In genomic region chr3:36434682-36435426, GRCh38 we compare ENCODE assay signal across 21 cellular contexts. TPM values are rescaled to one million over a fixed set of nuclear protein-coding genes. Genes with fewer than 3 reads are reported as not detected.
DNase-seq lines count a peak whose midpoint lies in the region; ATAC-seq and TF ChIP-seq lines count a peak whose summit lies in the region.
"Had no signal": no experiment of that assay in that cellular context is flagged by ENCODE, and none has a peak within 500 bp of the region (broad histone marks: within the 10 kb centered on the region; RNA-seq: fewer than 3 reads in every experiment).

No MANE protein-coding gene starts in this region.

- no peaks in the 10 kb centered on the region for H3K36me3 Mint-ChIP-seq in activated CD4-positive, alpha-beta T cell treated with anti-CD3 and anti-CD28 coated beads for 36 hours (ENCODE audit: low read depth)
- no peaks in the 10 kb centered on the region for H3K36me3 Mint-ChIP-seq in activated T-cell treated with anti-CD3 and anti-CD28 coated beads, Interleukin-2, amount 50 U/mL, for 4 hours (ENCODE audit: insufficient read depth)
- H3K36me3 Mint-ChIP-seq: IgD-negative memory B cell had no signal

- intact Hi-C loops in activated CD4-positive, alpha-beta T cell treated with anti-CD3 and anti-CD28 coated beads for 36 hours (cut with DNase I, micrococcal nuclease), result no loop called here

- H3K27me3 Mint-ChIP-seq in activated CD4-positive, alpha-beta T cell treated with anti-CD3 and anti-CD28 coated beads for 36 hours, result no peaks in the 10 kb centered on the region
- H3K27me3 Mint-ChIP-seq in activated T-cell treated with anti-CD3 and anti-CD28 coated beads, Interleukin-2, amount 50 U/mL, for 4 hours (ENCODE audit: low read depth), result no peaks in the 10 kb centered on the region
- H3K27me3 Mint-ChIP-seq: effector memory CD8-positive, alpha-beta T cell had no signal

- DNase-seq in AML-193 (lab: John Stamatoyannopoulos, UW), result peak; percentile 9 to 10
- peak; percentile 13 for DNase-seq in LHCN-M2 (ENCODE audit: low read depth)
- peak; percentile 64 for DNase-seq in astrocyte of the hippocampus (ENCODE audit: low read depth, low spot score)
- DNase-seq in kidney epithelial cell (ENCODE audit: low read depth), result peak; percentile 43
- DNase-seq in ecto neural progenitor cell (ENCODE audit: low spot score), result no peak
- DNase-seq in activated CD4-positive, alpha-beta T cell treated with anti-CD3 and anti-CD28 coated beads for 36 hours, result no peak
- DNase-seq in activated T-cell treated with anti-CD3 and anti-CD28 coated beads, Interleukin-2, amount 50 U/mL, for 4 hours, result no peak
- DNase-seq in COLO829 (ENCODE audit: low spot score), result no peak
- DNase-seq: activated CD8-positive, alpha-beta memory T cell treated with anti-CD3 and anti-CD28 coated beads, Interleukin-2, amount 50 U/mL, for 4 hours; activated naive CD4-positive, alpha-beta T cell; DMS153; effector memory CD8-positive, alpha-beta T cell; mesendoderm; NCI-H1694; NCI-H774; right cardiac atrium; stimulated activated CD4-positive, alpha-beta T cell treated with anti-CD3 and anti-CD28 coated beads, Interleukin-2, amount 100 ng/mL, for 24 hours; T-helper 1 cell had no signal

- H3K4me3 Mint-ChIP-seq in activated CD4-positive, alpha-beta T cell treated with anti-CD3 and anti-CD28 coated beads for 36 hours, result no peak overlapping the region
- no peak overlapping the region for H3K4me3 Mint-ChIP-seq in activated T-cell treated with anti-CD3 and anti-CD28 coated beads, Interleukin-2, amount 50 U/mL, for 4 hours
- H3K4me3 Mint-ChIP-seq: effector memory CD8-positive, alpha-beta T cell; IgD-negative memory B cell; nephron had no signal

- CTCF ChIA-PET in activated CD4-positive, alpha-beta T cell treated with anti-CD3 and anti-CD28 coated beads for 36 hours (lab: Charles Lee), result no interaction called here

- POLR2A ChIA-PET in activated CD4-positive, alpha-beta T cell treated with anti-CD3 and anti-CD28 coated beads for 36 hours (lab: Charles Lee), result no interaction called here

- no peak overlapping the region for H3K27ac Mint-ChIP-seq in activated CD4-positive, alpha-beta T cell treated with anti-CD3 and anti-CD28 coated beads for 36 hours
- H3K27ac Mint-ChIP-seq: effector memory CD8-positive, alpha-beta T cell; IgD-negative memory B cell; nephron had no signal

- no peaks in the 10 kb centered on the region for H3K36me3 ChIP-seq in kidney epithelial cell (ENCODE audit: control insufficient read depth, insufficient read depth, low read length)

- H3K9me3 Mint-ChIP-seq in activated CD4-positive, alpha-beta T cell treated with anti-CD3 and anti-CD28 coated beads for 36 hours (ENCODE audit: low read depth), result no peaks in the 10 kb centered on the region
- H3K9me3 Mint-ChIP-seq in activated T-cell treated with anti-CD3 and anti-CD28 coated beads, Interleukin-2, amount 50 U/mL, for 4 hours, result no peaks in the 10 kb centered on the region
- H3K9me3 Mint-ChIP-seq: effector memory CD8-positive, alpha-beta T cell; IgD-negative memory B cell; nephron had no signal

- ATAC-seq in activated CD4-positive, alpha-beta T cell treated with anti-CD3 and anti-CD28 coated beads for 36 hours, result no peak
- ATAC-seq in activated T-cell treated with anti-CD3 and anti-CD28 coated beads, Interleukin-2, amount 50 U/mL, for 4 hours, result no peak
- ATAC-seq: activated CD4-positive, CD25-positive, alpha-beta regulatory T cell treated with anti-CD3 and anti-CD28 coated beads, Interleukin-2, amount 50 U/mL, for 24 hours; effector memory CD8-positive, alpha-beta T cell; right cardiac atrium had no signal

- no peaks in the 10 kb centered on the region for H3K27me3 ChIP-seq in kidney epithelial cell (ENCODE audit: control insufficient read depth, insufficient read depth, low read length)

- H3K4me3 ChIP-seq in kidney epithelial cell (ENCODE audit: low read depth, low read length), result no peak overlapping the region

- TF ChIP-seq CTCF in kidney epithelial cell (IDR thresholded peaks at IDR 0.05; ENCODE audit: insufficient read depth, low read length, poor library complexity, severe bottlenecking), result no peak

- no peaks in the 10 kb centered on the region for H3K4me1 Mint-ChIP-seq in activated CD4-positive, alpha-beta T cell treated with anti-CD3 and anti-CD28 coated beads for 36 hours
- no peaks in the 10 kb centered on the region for H3K4me1 Mint-ChIP-seq in activated T-cell treated with anti-CD3 and anti-CD28 coated beads, Interleukin-2, amount 50 U/mL, for 4 hours (ENCODE audit: low read depth)
- H3K4me1 Mint-ChIP-seq: IgD-negative memory B cell, nephron had no signal

RNA-seq across cellular contexts. Expression of gene STAC, which starts 54.5 kb away (rescaled TPM):
- total RNA-seq in LHCN-M2 (2014; rRNA removed) (0.26 and 0.52 TPM in 2 replicates), kidney epithelial cell (15.3 and 17.5 TPM in 2 replicates)
- 0.40 TPM for polyA plus RNA-seq in LHCN-M2 (2012)
- total RNA-seq in activated CD4-positive, alpha-beta T cell treated with anti-CD3 and anti-CD28 coated beads for 36 hours, result under 1 TPM; 0.26 to 0.27 TPM
- total RNA-seq in activated T-cell treated with anti-CD3 and anti-CD28 coated beads, Interleukin-2, amount 50 U/mL, for 4 hours, result not detected
- polyA plus RNA-seq: IgD-negative memory B cell had no signal

Comparison
In these comparisons a context has a peak if more than half of its experiments do, and no peak if none do; other contexts are left out.
1. DNase-seq: peak in AML-193 (2 of 2), LHCN-M2 (single experiment), astrocyte of the hippocampus (single experiment) and kidney epithelial cell (single experiment); none in ecto neural progenitor cell (single experiment), activated CD4-positive, alpha-beta T cell treated with anti-CD3 and anti-CD28 coated beads for 36 hours (single experiment), activated T-cell treated with anti-CD3 and anti-CD28 coated beads, Interleukin-2, amount 50 U/mL, for 4 hours (single experiment) and COLO829 (single experiment).
2. RNA of gene STAC, which starts 54.5 kb away (total RNA-seq): 15.3 to 17.5 TPM in kidney epithelial cell; 0.26 to 0.52 TPM in LHCN-M2, 0.26 to 0.27 TPM in activated CD4-positive, alpha-beta T cell treated with anti-CD3 and anti-CD28 coated beads for 36 hours and not detected in activated T-cell treated with anti-CD3 and anti-CD28 coated beads, Interleukin-2, amount 50 U/mL, for 4 hours; every median in the first group is over 10 times any median in the second.